Comparison of ENCODE assay signal across 30 cellular contexts in genomic region chr7:126685596-126685995, GRCh38.
"Had no signal": no experiment of that assay in that cellular context is flagged by ENCODE, and none has a peak within 500 bp of the region (broad histone marks: within the 10 kb centered on the region; RNA-seq: fewer than 3 reads in every experiment).

No MANE protein-coding gene starts in this region.

- ATAC-seq: activated CD8-positive, alpha-beta T cell treated with anti-CD3 and anti-CD28 coated beads for 36 hours; body of pancreas; effector memory CD8-positive, alpha-beta T cell; foreskin keratinocyte; gastrocnemius medialis; T-helper 17 cell had no signal

- DNase-seq: activated B cell treated with CpG ODN at 0.5 μM for 24 hours; activated CD4-positive, alpha-beta T cell treated with anti-CD3 and anti-CD28 coated beads for 48 hours; activated CD4-positive, alpha-beta T cell treated with anti-CD3 and anti-CD28 coated beads, Interleukin-2, amount 50 U/mL, for 1 hour; activated CD4-positive, alpha-beta T cell treated with anti-CD3 and anti-CD28 coated beads, Interleukin-2, amount 50 U/mL, for 48 hours; activated CD8-positive, alpha-beta memory T cell treated with anti-CD3 and anti-CD28 coated beads for 24 hours; activated CD8-positive, alpha-beta T cell treated with anti-CD3 and anti-CD28 coated beads for 36 hours; activated effector memory CD4-positive, alpha-beta T cell treated with anti-CD3 and anti-CD28 coated beads, Interleukin-2, amount 50 U/mL, for 16 hours; activated naive CD4-positive, alpha-beta T cell treated with anti-CD3 and anti-CD28 coated beads for 36 hours; activated naive CD8-positive, alpha-beta T cell treated with anti-CD3 and anti-CD28 coated beads for 36 hours; activated naive CD8-positive, alpha-beta T cell treated with anti-CD3 and anti-CD28 coated beads, Interleukin-2, amount 50 U/mL, for 24 hours; activated T-cell treated with anti-CD3 and anti-CD28 coated beads, Interleukin-2, amount 50 U/mL, for 4 hours; adrenal gland; amygdala; body of pancreas; caudate nucleus; cortex of kidney; dermis blood vessel endothelial cell; effector CD4-positive, alpha-beta T cell; effector memory CD8-positive, alpha-beta T cell; erythroblast; foreskin keratinocyte; gastrocnemius medialis; T-helper 1 cell; T-helper 17 cell; T1000; WERI-Rb-1 had no signal

- H3K4me1 ChIP-seq: adrenal gland, body of pancreas, esophagus muscularis mucosa, foreskin keratinocyte, gastrocnemius medialis had no signal

- H3K9me3 ChIP-seq: adrenal gland, esophagus muscularis mucosa, gastrocnemius medialis had no signal

- H3K27me3 Mint-ChIP-seq: activated B cell treated with CpG ODN at 0.5 μM for 24 hours; activated CD8-positive, alpha-beta T cell treated with anti-CD3 and anti-CD28 coated beads for 36 hours; activated naive CD4-positive, alpha-beta T cell treated with anti-CD3 and anti-CD28 coated beads, Interleukin-2, amount 50 U/mL, for 24 hours; activated naive CD8-positive, alpha-beta T cell treated with anti-CD3 and anti-CD28 coated beads for 36 hours; activated naive CD8-positive, alpha-beta T cell treated with anti-CD3 and anti-CD28 coated beads, Interleukin-2, amount 50 U/mL, for 24 hours; effector memory CD8-positive, alpha-beta T cell; T-helper 17 cell had no signal

- H3K27ac Mint-ChIP-seq: activated B cell treated with CpG ODN at 0.5 μM for 24 hours; activated CD8-positive, alpha-beta T cell treated with anti-CD3 and anti-CD28 coated beads for 36 hours; activated naive CD4-positive, alpha-beta T cell treated with anti-CD3 and anti-CD28 coated beads for 36 hours; activated naive CD4-positive, alpha-beta T cell treated with anti-CD3 and anti-CD28 coated beads, Interleukin-2, amount 50 U/mL, for 24 hours; activated naive CD8-positive, alpha-beta T cell treated with anti-CD3 and anti-CD28 coated beads for 36 hours; activated naive CD8-positive, alpha-beta T cell treated with anti-CD3 and anti-CD28 coated beads, Interleukin-2, amount 50 U/mL, for 24 hours; activated T-helper 2 cell treated with anti-CD3 and anti-CD28 coated beads, Interferon-gamma antibody, Interleukin-2, Interleukin-4, amounts not matched to agents 10 μg/mL and 5 μg/mL and 100 μg/mL, durations not matched to agents 14 hours and 24 hours and 36 hours; effector memory CD8-positive, alpha-beta T cell; T-helper 17 cell; T-helper 2 cell treated with Interferon-gamma antibody and Interleukin-4, amounts not matched to agents 5 μg/mL and 100 μg/mL, for 36 hours had no signal

- H3K4me3 Mint-ChIP-seq: activated B cell treated with CpG ODN at 0.5 μM for 24 hours; activated CD8-positive, alpha-beta T cell treated with anti-CD3 and anti-CD28 coated beads for 36 hours; activated naive CD4-positive, alpha-beta T cell treated with anti-CD3 and anti-CD28 coated beads for 36 hours; activated naive CD4-positive, alpha-beta T cell treated with anti-CD3 and anti-CD28 coated beads, Interleukin-2, amount 50 U/mL, for 24 hours; activated naive CD8-positive, alpha-beta T cell treated with anti-CD3 and anti-CD28 coated beads for 36 hours; activated naive CD8-positive, alpha-beta T cell treated with anti-CD3 and anti-CD28 coated beads, Interleukin-2, amount 50 U/mL, for 24 hours; activated T-cell treated with anti-CD3 and anti-CD28 coated beads, Interleukin-2, amount 50 U/mL, for 4 hours; effector memory CD8-positive, alpha-beta T cell; T-helper 17 cell; T-helper 2 cell treated with Interferon-gamma antibody and Interleukin-4, amounts not matched to agents 5 μg/mL and 100 μg/mL, for 36 hours had no signal

- H3K4me3 ChIP-seq: adrenal gland, body of pancreas, esophagus muscularis mucosa, gastrocnemius medialis had no signal

- H3K9me3 Mint-ChIP-seq: activated B cell treated with CpG ODN at 0.5 μM for 24 hours; activated CD8-positive, alpha-beta T cell treated with anti-CD3 and anti-CD28 coated beads for 36 hours; activated naive CD4-positive, alpha-beta T cell treated with anti-CD3 and anti-CD28 coated beads, Interleukin-2, amount 50 U/mL, for 24 hours; activated naive CD8-positive, alpha-beta T cell treated with anti-CD3 and anti-CD28 coated beads for 36 hours; activated naive CD8-positive, alpha-beta T cell treated with anti-CD3 and anti-CD28 coated beads, Interleukin-2, amount 50 U/mL, for 24 hours; activated T-cell treated with anti-CD3 and anti-CD28 coated beads, Interleukin-2, amount 50 U/mL, for 4 hours; activated T-helper 2 cell treated with anti-CD3 and anti-CD28 coated beads, Interferon-gamma antibody, Interleukin-2, Interleukin-4, amounts not matched to agents 10 μg/mL and 5 μg/mL and 100 μg/mL, durations not matched to agents 14 hours and 24 hours and 36 hours; T-helper 2 cell treated with Interferon-gamma antibody and Interleukin-4, amounts not matched to agents 5 μg/mL and 100 μg/mL, for 36 hours had no signal

- H3K27ac ChIP-seq: adrenal gland, body of pancreas, esophagus muscularis mucosa, foreskin keratinocyte, gastrocnemius medialis, WERI-Rb-1 had no signal

- H3K36me3 ChIP-seq: adrenal gland, esophagus muscularis mucosa, gastrocnemius medialis, WERI-Rb-1 had no signal

- H3K27me3 ChIP-seq: adrenal gland, body of pancreas, foreskin keratinocyte, gastrocnemius medialis had no signal

- H3K4me1 Mint-ChIP-seq: activated B cell treated with CpG ODN at 0.5 μM for 24 hours; activated naive CD4-positive, alpha-beta T cell treated with anti-CD3 and anti-CD28 coated beads, Interleukin-2, amount 50 U/mL, for 24 hours; activated naive CD8-positive, alpha-beta T cell treated with anti-CD3 and anti-CD28 coated beads for 36 hours; activated naive CD8-positive, alpha-beta T cell treated with anti-CD3 and anti-CD28 coated beads, Interleukin-2, amount 50 U/mL, for 24 hours; T-helper 17 cell had no signal
